3 cellular contexts compared by ENCODE assay signal in the genomic region with DNA sequence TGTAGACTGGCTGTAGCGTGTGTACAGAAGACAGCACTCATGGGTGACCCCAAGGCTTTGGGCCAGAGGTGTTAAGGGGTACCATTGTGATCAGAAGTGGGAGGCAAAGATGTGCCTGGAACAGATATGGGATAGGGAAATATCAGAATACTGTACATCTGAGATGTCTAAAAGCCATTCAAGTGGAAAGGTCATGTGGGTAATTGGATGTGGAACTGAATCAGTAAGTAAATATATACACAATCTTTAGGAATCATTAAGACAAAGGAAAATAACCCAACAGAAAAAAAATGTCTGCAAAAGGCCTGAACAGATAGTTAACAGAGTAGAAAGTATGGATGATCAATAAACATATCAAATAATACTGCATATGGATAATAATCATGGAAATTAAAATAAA. TPM values are rescaled to one million over a fixed set of nuclear protein-coding genes. Genes with fewer than 3 reads are reported as not detected.
"Had no signal": no experiment of that assay in that cellular context is flagged by ENCODE, and none has a peak within 500 bp of the region (broad histone marks: within the 10 kb centered on the region; RNA-seq: fewer than 3 reads in every experiment).

No MANE protein-coding gene starts in this region.

- ATAC-seq: GM12878 had no signal

- H3K4me3 ChIP-seq: GM12878 had no signal

- DNase-seq: GDM1, GF-D8 had no signal

RNA-seq across cellular contexts. Expression of a gene that starts 26.5 kb away (rescaled TPM):
- total RNA-seq: GM12878 had no signal

RNA-seq across cellular contexts. Expression of a gene that starts 47.7 kb away (rescaled TPM):
- total RNA-seq: GM12878 had no signal
